In genomic region chr13:60220072-60220471, GRCh38 we compare ENCODE assay signal across 1 cellular context.
TF ChIP-seq lines count a peak whose summit lies in the region.

No MANE protein-coding gene starts in this region.

TF ChIP-seq in K562, 482 proteins besides CTCF, POLR2A, EP300 and RAD21 (continued from another document and continues in another):
- TF ChIP-seq RFX7 (CRISPR knock-in tag; IDR thresholded peaks at IDR 0.05), result no peak
- TF ChIP-seq SMARCB1 (IDR thresholded peaks at IDR 0.05; ENCODE audit: insufficient read length, low read depth), result no peak
- no peak for TF ChIP-seq CEBPZ (IDR thresholded peaks at IDR 0.05; ENCODE audit: borderline replicate concordance, low read depth, low read length)
- no peak for TF ChIP-seq ZNF133 (CRISPR knock-in tag; IDR thresholded peaks at IDR 0.05)
- TF ChIP-seq ZBTB17 (CRISPR knock-in tag; IDR thresholded peaks at IDR 0.05), result no peak
- no peak for TF ChIP-seq SFPQ (IDR thresholded peaks at IDR 0.05; ENCODE audit: low read depth, low read length)
- no peak for TF ChIP-seq ZNF561 (CRISPR knock-in tag; conservative IDR thresholded peaks at IDR 0.05)
- no peak for TF ChIP-seq ZNF444 (CRISPR knock-in tag; IDR thresholded peaks at IDR 0.05)
- no peak for TF ChIP-seq TRIM25 (IDR thresholded peaks at IDR 0.05; ENCODE audit: borderline replicate concordance)
- TF ChIP-seq ZBTB5 (IDR thresholded peaks at IDR 0.05), result no peak
- no peak for TF ChIP-seq E2F1 (CRISPR knock-in tag; IDR thresholded peaks at IDR 0.05)
- TF ChIP-seq ZNF445 (CRISPR knock-in tag; IDR thresholded peaks at IDR 0.05; ENCODE audit: low read depth), result no peak
- no peak for TF ChIP-seq ZNF668 (CRISPR knock-in tag; IDR thresholded peaks at IDR 0.05)
- TF ChIP-seq POLR2G (IDR thresholded peaks at IDR 0.05; ENCODE audit: low read depth, low read length), result no peak
- TF ChIP-seq L3MBTL2 (IDR thresholded peaks at IDR 0.05), result peak; percentile 20; the same call in 1 of the 2 replicates
- peak; percentile 73 for TF ChIP-seq CBFA2T2 (conservative IDR thresholded peaks at IDR 0.05)
- TF ChIP-seq HIVEP1 (CRISPR knock-in tag; IDR thresholded peaks at IDR 0.05), result no peak
- no peak for TF ChIP-seq FOXJ3 (CRISPR knock-in tag; IDR thresholded peaks at IDR 0.05)
- TF ChIP-seq FOXP1 (CRISPR knock-in tag; IDR thresholded peaks at IDR 0.05), result no peak
- TF ChIP-seq ZNF263 (CRISPR knock-in tag; IDR thresholded peaks at IDR 0.05; ENCODE audit: borderline replicate concordance), result no peak
- TF ChIP-seq GTF2B (IDR thresholded peaks at IDR 0.05; ENCODE audit: extremely low read depth, insufficient read length), result no peak
- TF ChIP-seq LEF1 (IDR thresholded peaks at IDR 0.05), result peak; percentile 66; the same call in 1 of the 2 replicates
- no peak for TF ChIP-seq RNF219 (CRISPR knock-in tag; IDR thresholded peaks at IDR 0.05)
- TF ChIP-seq ERF (CRISPR knock-in tag; IDR thresholded peaks at IDR 0.05), result no peak
- no peak for TF ChIP-seq SIN3A (IDR thresholded peaks at IDR 0.05; ENCODE audit: borderline replicate concordance in 2 of 2, control insufficient read depth in 1 of 2, low read depth in 2 of 2, low read length in 2 of 2)
- no peak for TF ChIP-seq ZSCAN29 (IDR thresholded peaks at IDR 0.05)
- TF ChIP-seq ZC3H11A (IDR thresholded peaks at IDR 0.05; ENCODE audit: low read depth, low read length), result no peak
- no peak for TF ChIP-seq THRA (IDR thresholded peaks at IDR 0.05)
- no peak for TF ChIP-seq ZNF395 (CRISPR knock-in tag; IDR thresholded peaks at IDR 0.05)
- no peak for TF ChIP-seq PCBP1 (IDR thresholded peaks at IDR 0.05; ENCODE audit: low read depth, low read length, poor library complexity, severe bottlenecking)
- TF ChIP-seq GTF3C2 (IDR thresholded peaks at IDR 0.05; ENCODE audit: borderline replicate concordance, extremely low read depth, insufficient read length), result no peak
- no peak for TF ChIP-seq RUNX1 (IDR thresholded peaks at IDR 0.05; ENCODE audit: low read depth)
- no peak for TF ChIP-seq ZNF436 (CRISPR knock-in tag; IDR thresholded peaks at IDR 0.05)
- no peak for TF ChIP-seq CHD2 (IDR thresholded peaks at IDR 0.05; ENCODE audit: low read depth, low read length)
- TF ChIP-seq FOS (IDR thresholded peaks at IDR 0.05; ENCODE audit: extremely low read depth, insufficient read length), result peak; percentile 29
- no peak for TF ChIP-seq FOXA3 (CRISPR knock-in tag; conservative IDR thresholded peaks at IDR 0.05 in 1 of 2, IDR thresholded peaks at IDR 0.05 in 1 of 2)
- TF ChIP-seq PRPF4 (IDR thresholded peaks at IDR 0.05; ENCODE audit: insufficient read depth, low read depth, low read length, poor library complexity, severe bottlenecking), result no peak
- TF ChIP-seq PREB (CRISPR knock-in tag; IDR thresholded peaks at IDR 0.05), result no peak
- no peak for TF ChIP-seq CEBPG (CRISPR knock-in tag; IDR thresholded peaks at IDR 0.05)
- TF ChIP-seq CEBPG (tag; conservative IDR thresholded peaks at IDR 0.05 in 1 of 2, IDR thresholded peaks at IDR 0.05 in 1 of 2), result no peak
- TF ChIP-seq NFE2 (IDR thresholded peaks at IDR 0.05; ENCODE audit: low read depth), result peak; percentile 71
- no peak for TF ChIP-seq ELF1 (tag; IDR thresholded peaks at IDR 0.05)
- no peak for TF ChIP-seq NR2F6 (CRISPR knock-in tag; IDR thresholded peaks at IDR 0.05)
- no peak for TF ChIP-seq ARNT (IDR thresholded peaks at IDR 0.05)
